Comparison of ENCODE assay signal across 11 cellular contexts in genomic region chr7:42886866-42887509, GRCh38. TPM values are rescaled to one million over a fixed set of nuclear protein-coding genes. Genes with fewer than 3 reads are reported as not detected.
DNase-seq lines count a peak whose midpoint lies in the region; ATAC-seq and TF ChIP-seq lines count a peak whose summit lies in the region.
"Had no signal": no experiment of that assay in that cellular context is flagged by ENCODE, and none has a peak within 500 bp of the region (broad histone marks: within the 10 kb centered on the region; RNA-seq: fewer than 3 reads in every experiment).

No MANE protein-coding gene starts in this region.

- in situ Hi-C loops in HAP-1 (cut with MboI; ENCODE audit: low sequenced_read_pairs) = no loop called here

- no peak for ATAC-seq in activated CD4-positive, alpha-beta T cell treated with anti-CD3 and anti-CD28 coated beads for 36 hours
- no peak for ATAC-seq in HG02884 (IDR thresholded peaks at IDR 0.05; ENCODE audit: unreplicated experiment)

- H3K4me3 ChIP-seq in HAP-1 = no peak overlapping the region

- peaks cover 13% of the 10 kb centered on the region for H3K4me1 ChIP-seq in HAP-1

- H3K27me3 Mint-ChIP-seq in activated CD4-positive, alpha-beta T cell treated with anti-CD3 and anti-CD28 coated beads for 36 hours = peaks cover 2% of the 10 kb centered on the region
- H3K27me3 Mint-ChIP-seq in chondrocyte (ENCODE audit: low read depth) (no peaks in the 10 kb centered on the region), progenitor cell of endocrine pancreas (no peaks in the 10 kb centered on the region)

- H3K9me3 Mint-ChIP-seq in activated CD4-positive, alpha-beta T cell treated with anti-CD3 and anti-CD28 coated beads for 36 hours (ENCODE audit: low read depth) = no peaks in the 10 kb centered on the region
- no peaks in the 10 kb centered on the region for H3K9me3 Mint-ChIP-seq in chondrocyte (ENCODE audit: low read depth)
- H3K9me3 Mint-ChIP-seq in progenitor cell of endocrine pancreas (ENCODE audit: low read depth) = no peaks in the 10 kb centered on the region

- CTCF ChIA-PET in activated CD4-positive, alpha-beta T cell treated with anti-CD3 and anti-CD28 coated beads for 36 hours (lab: Charles Lee) = interaction anchor here (0.6 to 2.5 kb wide), 11 partner anchors 8 to 946 kb away, joined by 3 to 16 read pairs (median 3); no protein-coding TSS in a partner anchor

- peak overlapping the region; percentile 26 for H3K4me3 Mint-ChIP-seq in activated CD4-positive, alpha-beta T cell treated with anti-CD3 and anti-CD28 coated beads for 36 hours
- H3K4me3 Mint-ChIP-seq in chondrocyte (ENCODE audit: unreplicated experiment) (peak overlapping the region; percentile 9), progenitor cell of endocrine pancreas (ENCODE audit: low read depth) (peak overlapping the region; percentile 87)

- no peak for DNase-seq in activated CD4-positive, alpha-beta T cell treated with anti-CD3 and anti-CD28 coated beads for 36 hours
- no peak for DNase-seq in activated CD4-positive, alpha-beta T cell treated with anti-CD3 and anti-CD28 coated beads, Interleukin-2, amount 50 U/mL, for 48 hours
- DNase-seq in MV-4-11 (lab: John Stamatoyannopoulos, UW) (peak; percentile 21), chondrocyte (ENCODE audit: low spot score) (no peak), progenitor cell of endocrine pancreas (ENCODE audit: low spot score, unreplicated experiment) (no peak), NCI-H526 treated with DMSO at 0.1 percent for 48 hours (lab: John Stamatoyannopoulos, UW) (no peak), HAP-1 (ENCODE audit: low spot score in 2 of 2) (no peak)
- DNase-seq: activated CD8-positive, alpha-beta memory T cell treated with anti-CD3 and anti-CD28 coated beads, Interleukin-2, amount 50 U/mL, for 4 hours; heart right ventricle had no signal

- H3K9me3 ChIP-seq in HAP-1 = no peaks in the 10 kb centered on the region
- H3K9me3 ChIP-seq: heart right ventricle, thoracic aorta had no signal

- H3K36me3 Mint-ChIP-seq in activated CD4-positive, alpha-beta T cell treated with anti-CD3 and anti-CD28 coated beads for 36 hours (ENCODE audit: low read depth) = no peaks in the 10 kb centered on the region
- H3K36me3 Mint-ChIP-seq in chondrocyte (ENCODE audit: low read depth) (no peaks in the 10 kb centered on the region), progenitor cell of endocrine pancreas (ENCODE audit: insufficient read depth) (no peaks in the 10 kb centered on the region)

- TF ChIP-seq CTCF in chondrocyte (IDR thresholded peaks at IDR 0.05) (no peak), progenitor cell of endocrine pancreas (IDR thresholded peaks at IDR 0.05; ENCODE audit: unreplicated experiment) (no peak)

- H3K4me1 Mint-ChIP-seq in activated CD4-positive, alpha-beta T cell treated with anti-CD3 and anti-CD28 coated beads for 36 hours = peaks cover 19% of the 10 kb centered on the region
- H3K4me1 Mint-ChIP-seq in chondrocyte (ENCODE audit: low read depth) = peaks cover 22% of the 10 kb centered on the region
- H3K4me1 Mint-ChIP-seq in progenitor cell of endocrine pancreas (ENCODE audit: low read depth) = peaks cover 22% of the 10 kb centered on the region

- no peaks in the 10 kb centered on the region for H3K36me3 ChIP-seq in HAP-1 (replicated peaks)
- H3K36me3 ChIP-seq: heart right ventricle, thoracic aorta had no signal

- POLR2A ChIA-PET in activated CD4-positive, alpha-beta T cell treated with anti-CD3 and anti-CD28 coated beads for 36 hours (lab: Charles Lee) = no interaction called here

- no peaks in the 10 kb centered on the region for H3K27me3 ChIP-seq in HAP-1 (ENCODE audit: low read depth)
- H3K27me3 ChIP-seq: heart right ventricle had no signal

- intact Hi-C loops in activated CD4-positive, alpha-beta T cell treated with anti-CD3 and anti-CD28 coated beads for 36 hours (cut with DNase I, micrococcal nuclease) = no loop called here

- H3K27ac Mint-ChIP-seq in activated CD4-positive, alpha-beta T cell treated with anti-CD3 and anti-CD28 coated beads for 36 hours = peak overlapping the region; percentile 51
- H3K27ac Mint-ChIP-seq in chondrocyte (ENCODE audit: unreplicated experiment) (no peak overlapping the region), progenitor cell of endocrine pancreas (peak overlapping the region; percentile 97)

RNA-seq across cellular contexts. Expression of gene C7orf25, which starts 24.9 kb away (rescaled TPM):
- total RNA-seq in activated CD4-positive, alpha-beta T cell treated with anti-CD3 and anti-CD28 coated beads for 36 hours = 1 to 10 TPM; 2.7 to 5.4 TPM
- total RNA-seq in chondrocyte (8.9 to 11.2 TPM (median 9.7 TPM) in 3 replicates), progenitor cell of endocrine pancreas (3.2 and 6.5 TPM in 2 replicates)

RNA-seq across cellular contexts. Expression of gene PSMA2, which starts 45.0 kb away (rescaled TPM):
- total RNA-seq in activated CD4-positive, alpha-beta T cell treated with anti-CD3 and anti-CD28 coated beads for 36 hours = 100 to 1,000 TPM; 109 to 217 TPM
- total RNA-seq in chondrocyte (58.3 to 73.0 TPM (median 60.8 TPM) in 3 replicates), progenitor cell of endocrine pancreas (99.9 and 102 TPM in 2 replicates)

RNA-seq across cellular contexts. Expression of gene MRPL32, which starts 45.2 kb away (rescaled TPM):
- total RNA-seq in activated CD4-positive, alpha-beta T cell treated with anti-CD3 and anti-CD28 coated beads for 36 hours = 10 to 100 TPM; 74.7 to 75.5 TPM
- total RNA-seq in chondrocyte (31.9 to 35.9 TPM (median 32.7 TPM) in 3 replicates), progenitor cell of endocrine pancreas (49.9 and 51.3 TPM in 2 replicates)

Comparison
In these comparisons a context has a peak if more than half of its experiments do, and no peak if none do; other contexts are left out.
1. H3K4me3 Mint-ChIP-seq: peak in every context shown above with its lines; median percentile 87 in progenitor cell of endocrine pancreas; 26 in activated CD4-positive, alpha-beta T cell treated with anti-CD3 and anti-CD28 coated beads for 36 hours; 9 in chondrocyte.